ENCODE assay signal across 12 cellular contexts in genomic region chr7:20542594-20542993, GRCh38.
DNase-seq lines count a peak whose midpoint lies in the region; ATAC-seq and TF ChIP-seq lines count a peak whose summit lies in the region.
"Had no signal": no experiment of that assay in that cellular context is flagged by ENCODE, and none has a peak within 500 bp of the region (broad histone marks: within the 10 kb centered on the region; RNA-seq: fewer than 3 reads in every experiment).

No MANE protein-coding gene starts in this region.

- CTCF ChIA-PET in OCI-LY7 (lab: Charles Lee; ENCODE audit: unreplicated experiment), result no interaction called here

- peak; percentile 29 for ATAC-seq in upper lobe of right lung
- ATAC-seq in GM19023 (IDR thresholded peaks at IDR 0.05; ENCODE audit: unreplicated experiment), result no peak
- ATAC-seq: activated T-cell treated with anti-CD3 and anti-CD28 coated beads, Interleukin-2, amount 50 U/mL, for 4 hours; left lobe of liver had no signal

- H3K4me2 ChIP-seq in OCI-LY7 (ENCODE audit: low read length), result no peak overlapping the region

- no peaks in the 10 kb centered on the region for H3K79me2 ChIP-seq in OCI-LY7 (ENCODE audit: insufficient read depth, low read depth, low read length)

- intact Hi-C loops in left ventricle myocardium inferior (cut with micrococcal nuclease), result no loop called here
- intact Hi-C loops in upper lobe of right lung (cut with DNase I), result no loop called here
- intact Hi-C loops in OCI-LY7 (cut with micrococcal nuclease; ENCODE audit: unreplicated experiment), result no loop called here

- H3K9me3 ChIP-seq in left ventricle myocardium inferior (replicated peaks) (peaks cover 10% of the 10 kb centered on the region), upper lobe of right lung (no peaks in the 10 kb centered on the region), OCI-LY7 (ENCODE audit: low read length) (no peaks in the 10 kb centered on the region)
- H3K9me3 ChIP-seq: Caco-2, thyroid gland had no signal

- H3K27me3 ChIP-seq in left ventricle myocardium inferior (ENCODE audit: low read depth) (no peaks in the 10 kb centered on the region), upper lobe of right lung (no peaks in the 10 kb centered on the region)
- H3K27me3 ChIP-seq: thyroid gland had no signal

- no peak overlapping the region for H3K27ac ChIP-seq in left ventricle myocardium inferior (replicated peaks)
- H3K27ac ChIP-seq in upper lobe of right lung, result no peak overlapping the region
- no peak overlapping the region for H3K27ac ChIP-seq in OCI-LY7 (ENCODE audit: low read depth, low read length, poor library complexity, severe bottlenecking)
- H3K27ac ChIP-seq: thyroid gland had no signal

- H3K4me1 ChIP-seq in left ventricle myocardium inferior (peaks cover 7% of the 10 kb centered on the region), upper lobe of right lung (no peaks in the 10 kb centered on the region), OCI-LY7 (ENCODE audit: insufficient read depth, low read length, poor library complexity, severe bottlenecking) (no peaks in the 10 kb centered on the region)
- H3K4me1 ChIP-seq: Caco-2, thyroid gland had no signal

- no peak overlapping the region for H2AFZ ChIP-seq in OCI-LY7 (ENCODE audit: low read length)

- no peaks in the 10 kb centered on the region for H4K20me1 ChIP-seq in OCI-LY7 (ENCODE audit: insufficient read depth, low read length)

- no peaks in the 10 kb centered on the region for H3K36me3 ChIP-seq in left ventricle myocardium inferior
- H3K36me3 ChIP-seq in upper lobe of right lung, result no peaks in the 10 kb centered on the region
- no peaks in the 10 kb centered on the region for H3K36me3 ChIP-seq in OCI-LY7 (ENCODE audit: insufficient read depth, low read length)
- H3K36me3 ChIP-seq: thyroid gland had no signal

- BruUV-seq in OCI-LY7 (replicated peaks; lab: Mats Ljungman, UMichigan), result no TSS peak

- H3K4me3 ChIP-seq in left ventricle myocardium inferior, result no peak overlapping the region
- no peak overlapping the region for H3K4me3 ChIP-seq in upper lobe of right lung
- no peak overlapping the region for H3K4me3 ChIP-seq in OCI-LY7 (ENCODE audit: low read depth, low read length, poor library complexity, severe bottlenecking)
- H3K4me3 ChIP-seq: thyroid gland had no signal

- POLR2A ChIA-PET in OCI-LY7 (lab: Charles Lee), result interaction anchor here (1.2 kb wide), 1 partner anchor 12 kb away, joined by 4 read pairs; no protein-coding TSS in a partner anchor

- no peaks in the 10 kb centered on the region for H3K9me2 ChIP-seq in OCI-LY7 (ENCODE audit: insufficient read depth, low read length)

- TF ChIP-seq CTCF in left ventricle myocardium inferior (IDR thresholded peaks at IDR 0.05; ENCODE audit: borderline replicate concordance) (no peak), upper lobe of right lung (IDR thresholded peaks at IDR 0.05) (no peak), OCI-LY7 (conservative IDR thresholded peaks at IDR 0.05; ENCODE audit: low read length) (no peak)

- DNase-seq in NCI-H345 (lab: John Stamatoyannopoulos, UW) (peak; percentile 17), NCI-H345 treated with DMSO at 0.1 percent for 48 hours (lab: John Stamatoyannopoulos, UW; ENCODE audit: unreplicated experiment) (no peak), amniotic epithelial cell (ENCODE audit: low read depth) (peak; percentile 52), left ventricle myocardium inferior (peak; percentile 28), upper lobe of right lung (no peak), OCI-LY7 (ENCODE audit: low spot score) (no peak), HuH-7 (ENCODE audit: low spot score) (no peak)
- DNase-seq: activated T-cell treated with anti-CD3 and anti-CD28 coated beads, Interleukin-2, amount 50 U/mL, for 4 hours; Caco-2 had no signal

Comparison
In these comparisons a context has a peak if more than half of its experiments do, and no peak if none do; other contexts are left out.
1. DNase-seq: peak in NCI-H345 (single experiment), amniotic epithelial cell (single experiment) and left ventricle myocardium inferior (single experiment); none in NCI-H345 treated with DMSO at 0.1 percent for 48 hours (single experiment), upper lobe of right lung (single experiment), OCI-LY7 (single experiment) and HuH-7 (single experiment).